Comparison of ENCODE assay signal across 8 cellular contexts in genomic region chr19:1651061-1651547, GRCh38. TPM values are rescaled to one million over a fixed set of nuclear protein-coding genes. Genes with fewer than 3 reads are reported as not detected.
DNase-seq lines count a peak whose midpoint lies in the region; ATAC-seq and TF ChIP-seq lines count a peak whose summit lies in the region.

No MANE protein-coding gene starts in this region.

- peak overlapping the region; percentile 98 to 100 (median 99) for H3K27ac Mint-ChIP-seq in IgD-negative memory B cell

- H3K4me2 ChIP-seq in parathyroid adenoma (ENCODE audit: low read length): peak overlapping the region; percentile 64

- H3K36me3 ChIP-seq in esophagus (ENCODE audit: control insufficient read depth in 2 of 2, insufficient read depth in 2 of 2, low read length in 1 of 2) (peaks cover 0 to 6% of the 10 kb centered on the region in 2 donors), parathyroid adenoma (ENCODE audit: control insufficient read depth, insufficient read depth, low read length) (no peaks in the 10 kb centered on the region)

- no peak for TF ChIP-seq CTCF in AG09309 (IDR thresholded peaks at IDR 0.05; ENCODE audit: control insufficient read depth, insufficient read depth, low read depth, low read length, missing control alignments)
- no peak for TF ChIP-seq CTCF in parathyroid adenoma (IDR thresholded peaks at IDR 0.05)

- H3K4me3 ChIP-seq in AG09309 (ENCODE audit: control insufficient read depth, low read depth, low read length) (peak overlapping the region; percentile 67), esophagus (ENCODE audit: low read depth in 1 of 2, low read length in 2 of 2) (peak overlapping the region; percentile 55 to 78), parathyroid adenoma (ENCODE audit: low read depth, low read length) (peak overlapping the region; percentile 45)

- peaks cover 23 to 29% (median 25%) of the 10 kb centered on the region in 3 donors for H3K4me1 Mint-ChIP-seq in IgD-negative memory B cell

- no peaks in the 10 kb centered on the region for H3K27me3 Mint-ChIP-seq in IgD-negative memory B cell

- WGBS in esophagus, 2 donors: 4 to 8% methylated on average over 21 of the region's 21 CpGs

- H3K9me3 ChIP-seq in esophagus (ENCODE audit: control insufficient read depth in 2 of 2, insufficient read depth in 1 of 2, low read depth in 1 of 2, low read length in 1 of 2): no peaks in the 10 kb centered on the region
- no peaks in the 10 kb centered on the region for H3K9me3 ChIP-seq in parathyroid adenoma (ENCODE audit: control insufficient read depth, low read length)

- H3K9me3 Mint-ChIP-seq in IgD-negative memory B cell: no peaks in the 10 kb centered on the region

- peaks cover 1% of the 10 kb centered on the region for H3K36me3 Mint-ChIP-seq in IgD-negative memory B cell

- H2AFZ ChIP-seq in parathyroid adenoma: peak overlapping the region; percentile 63

- H3K9ac ChIP-seq in parathyroid adenoma: no peak overlapping the region

- H3K27me3 ChIP-seq in esophagus (ENCODE audit: control insufficient read depth in 1 of 2, insufficient read depth in 2 of 2, low read length in 2 of 2): no peaks in the 10 kb centered on the region
- no peaks in the 10 kb centered on the region for H3K27me3 ChIP-seq in parathyroid adenoma (ENCODE audit: control insufficient read depth, insufficient read depth, low read length)

- H3K79me2 ChIP-seq in parathyroid adenoma: no peaks in the 10 kb centered on the region

- H3K4me3 Mint-ChIP-seq in IgD-negative memory B cell: peak overlapping the region; percentile 91 to 98 (median 96)

- H3K27ac ChIP-seq in esophagus (ENCODE audit: low read depth in 2 of 2, low read length in 1 of 2) (no peak overlapping the region), parathyroid adenoma (no peak overlapping the region)

- H3K4me1 ChIP-seq in esophagus (ENCODE audit: control insufficient read depth in 2 of 2, insufficient read depth in 2 of 2, low read length in 1 of 2): peaks cover 4 to 7% of the 10 kb centered on the region in 2 donors
- H3K4me1 ChIP-seq in parathyroid adenoma: peaks cover 3% of the 10 kb centered on the region

- DNase-seq in AG09309 (ENCODE audit: low read depth): no peak
- peak; percentile 41 to 62 (median 43) for DNase-seq in activated CD8-positive, alpha-beta memory T cell treated with anti-CD3 and anti-CD28 coated beads for 48 hours (ENCODE audit: low read depth in 2 of 3, low spot score in 2 of 3)
- no peak for DNase-seq in COLO668 (lab: John Stamatoyannopoulos, UW; ENCODE audit: unreplicated experiment)
- DNase-seq in mucosa of gallbladder (ENCODE audit: low spot score): no peak

- no peak for ATAC-seq in HG03432 (IDR thresholded peaks at IDR 0.05; ENCODE audit: unreplicated experiment)

RNA-seq across cellular contexts. Expression of gene TCF3, which starts 1.3 kb away (rescaled TPM):
- polyA plus RNA-seq in IgD-negative memory B cell: 28.6 TPM
- 10 to 100 TPM; 23.1 to 27.1 TPM for polyA plus RNA-seq in esophagus
- total RNA-seq in mucosa of gallbladder: 83.0 TPM

RNA-seq across cellular contexts. Expression of gene UQCR11, which starts 45.8 kb away (rescaled TPM):
- polyA plus RNA-seq in IgD-negative memory B cell (487 TPM), esophagus (100 to 1,000 TPM in 1 of 2 donors, 10 to 100 TPM in 1; 70.5 to 105 TPM)
- 254 TPM for total RNA-seq in mucosa of gallbladder

RNA-seq across cellular contexts. Expression of gene MBD3, which starts 58.4 kb away (rescaled TPM):
- polyA plus RNA-seq in IgD-negative memory B cell (16.4 TPM), esophagus (10 to 100 TPM; 50.0 to 72.8 TPM)
- total RNA-seq in mucosa of gallbladder: 82.8 TPM

Comparison
In these comparisons a context has a peak if more than half of its experiments do, and no peak if none do; other contexts are left out.
1. DNase-seq: peak in activated CD8-positive, alpha-beta memory T cell treated with anti-CD3 and anti-CD28 coated beads for 48 hours (3 of 3); none in AG09309 (single experiment), COLO668 (single experiment) and mucosa of gallbladder (single experiment).
2. Peak in every context shown above with its lines, with median percentiles within 50 percentile points of each other: H3K4me3 ChIP-seq.